ENCODE assay signal across 1 cellular context in the genomic region with DNA sequence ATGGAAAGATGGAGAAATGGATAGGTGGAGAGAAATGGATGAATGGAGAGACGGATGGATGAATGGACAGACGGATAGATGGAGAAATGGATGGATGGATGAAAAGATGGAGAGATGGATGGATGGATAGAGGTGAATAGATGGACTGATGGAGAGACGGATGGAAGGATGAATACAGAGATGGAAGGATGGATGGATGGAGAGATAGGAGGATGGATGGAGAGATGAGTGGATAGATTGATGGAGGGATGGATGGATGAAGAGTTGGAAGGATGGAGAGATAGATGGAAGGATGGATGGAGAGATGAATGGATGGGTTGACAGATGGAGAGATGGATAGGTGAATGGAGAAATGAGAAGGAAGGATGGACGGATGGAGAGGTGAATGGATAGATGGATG.
TF ChIP-seq lines count a peak whose summit lies in the region.

No MANE protein-coding gene starts in this region.

TF ChIP-seq in HepG2, 621 proteins besides CTCF, POLR2A, EP300 and RAD21 (continued from another document):
- TF ChIP-seq, protein P1, sequence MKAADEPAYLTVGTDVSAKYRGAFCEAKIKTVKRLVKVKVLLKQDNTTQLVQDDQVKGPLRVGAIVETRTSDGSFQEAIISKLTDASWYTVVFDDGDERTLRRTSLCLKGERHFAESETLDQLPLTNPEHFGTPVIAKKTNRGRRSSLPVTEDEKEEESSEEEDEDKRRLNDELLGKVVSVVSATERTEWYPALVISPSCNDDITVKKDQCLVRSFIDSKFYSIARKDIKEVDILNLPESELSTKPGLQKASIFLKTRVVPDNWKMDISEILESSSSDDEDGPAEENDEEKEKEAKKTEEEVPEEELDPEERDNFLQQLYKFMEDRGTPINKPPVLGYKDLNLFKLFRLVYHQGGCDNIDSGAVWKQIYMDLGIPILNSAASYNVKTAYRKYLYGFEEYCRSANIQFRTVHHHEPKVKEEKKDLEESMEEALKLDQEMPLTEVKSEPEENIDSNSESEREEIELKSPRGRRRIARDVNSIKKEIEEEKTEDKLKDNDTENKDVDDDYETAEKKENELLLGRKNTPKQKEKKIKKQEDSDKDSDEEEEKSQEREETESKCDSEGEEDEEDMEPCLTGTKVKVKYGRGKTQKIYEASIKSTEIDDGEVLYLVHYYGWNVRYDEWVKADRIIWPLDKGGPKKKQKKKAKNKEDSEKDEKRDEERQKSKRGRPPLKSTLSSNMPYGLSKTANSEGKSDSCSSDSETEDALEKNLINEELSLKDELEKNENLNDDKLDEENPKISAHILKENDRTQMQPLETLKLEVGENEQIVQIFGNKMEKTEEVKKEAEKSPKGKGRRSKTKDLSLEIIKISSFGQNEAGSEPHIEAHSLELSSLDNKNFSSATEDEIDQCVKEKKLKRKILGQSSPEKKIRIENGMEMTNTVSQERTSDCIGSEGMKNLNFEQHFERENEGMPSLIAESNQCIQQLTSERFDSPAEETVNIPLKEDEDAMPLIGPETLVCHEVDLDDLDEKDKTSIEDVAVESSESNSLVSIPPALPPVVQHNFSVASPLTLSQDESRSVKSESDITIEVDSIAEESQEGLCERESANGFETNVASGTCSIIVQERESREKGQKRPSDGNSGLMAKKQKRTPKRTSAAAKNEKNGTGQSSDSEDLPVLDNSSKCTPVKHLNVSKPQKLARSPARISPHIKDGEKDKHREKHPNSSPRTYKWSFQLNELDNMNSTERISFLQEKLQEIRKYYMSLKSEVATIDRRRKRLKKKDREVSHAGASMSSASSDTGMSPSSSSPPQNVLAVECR (CRISPR knock-in tag; IDR thresholded peaks at IDR 0.05; ENCODE audit: borderline replicate concordance), result no peak
- TF ChIP-seq REXO4 (CRISPR knock-in tag; IDR thresholded peaks at IDR 0.05; ENCODE audit: borderline replicate concordance), result no peak
- TF ChIP-seq NFRKB (IDR thresholded peaks at IDR 0.05), result peak; percentile 32; the same call in 1 of the 2 replicates
- no peak for TF ChIP-seq ZNF225 (CRISPR knock-in tag; IDR thresholded peaks at IDR 0.05)
- TF ChIP-seq SATB2 (CRISPR knock-in tag; IDR thresholded peaks at IDR 0.05), result no peak
- TF ChIP-seq GABPA (IDR thresholded peaks at IDR 0.05; ENCODE audit: low read depth, low read length), result no peak
- no peak for TF ChIP-seq GABPA (CRISPR knock-in tag; IDR thresholded peaks at IDR 0.05; ENCODE audit: low read depth)
- TF ChIP-seq, protein P2, sequence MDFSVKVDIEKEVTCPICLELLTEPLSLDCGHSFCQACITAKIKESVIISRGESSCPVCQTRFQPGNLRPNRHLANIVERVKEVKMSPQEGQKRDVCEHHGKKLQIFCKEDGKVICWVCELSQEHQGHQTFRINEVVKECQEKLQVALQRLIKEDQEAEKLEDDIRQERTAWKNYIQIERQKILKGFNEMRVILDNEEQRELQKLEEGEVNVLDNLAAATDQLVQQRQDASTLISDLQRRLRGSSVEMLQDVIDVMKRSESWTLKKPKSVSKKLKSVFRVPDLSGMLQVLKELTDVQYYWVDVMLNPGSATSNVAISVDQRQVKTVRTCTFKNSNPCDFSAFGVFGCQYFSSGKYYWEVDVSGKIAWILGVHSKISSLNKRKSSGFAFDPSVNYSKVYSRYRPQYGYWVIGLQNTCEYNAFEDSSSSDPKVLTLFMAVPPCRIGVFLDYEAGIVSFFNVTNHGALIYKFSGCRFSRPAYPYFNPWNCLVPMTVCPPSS (IDR thresholded peaks at IDR 0.05), result 0 out of 2 replicates have a peak, but pooled peaks have one; percentile 63
- TF ChIP-seq, protein P3, sequence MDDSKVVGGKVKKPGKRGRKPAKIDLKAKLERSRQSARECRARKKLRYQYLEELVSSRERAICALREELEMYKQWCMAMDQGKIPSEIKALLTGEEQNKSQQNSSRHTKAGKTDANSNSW (CRISPR knock-in tag; IDR thresholded peaks at IDR 0.05; ENCODE audit: borderline replicate concordance), result no peak
- TF ChIP-seq EEA1 (CRISPR knock-in tag; IDR thresholded peaks at IDR 0.05; ENCODE audit: borderline replicate concordance), result no peak
- TF ChIP-seq, protein P4, sequence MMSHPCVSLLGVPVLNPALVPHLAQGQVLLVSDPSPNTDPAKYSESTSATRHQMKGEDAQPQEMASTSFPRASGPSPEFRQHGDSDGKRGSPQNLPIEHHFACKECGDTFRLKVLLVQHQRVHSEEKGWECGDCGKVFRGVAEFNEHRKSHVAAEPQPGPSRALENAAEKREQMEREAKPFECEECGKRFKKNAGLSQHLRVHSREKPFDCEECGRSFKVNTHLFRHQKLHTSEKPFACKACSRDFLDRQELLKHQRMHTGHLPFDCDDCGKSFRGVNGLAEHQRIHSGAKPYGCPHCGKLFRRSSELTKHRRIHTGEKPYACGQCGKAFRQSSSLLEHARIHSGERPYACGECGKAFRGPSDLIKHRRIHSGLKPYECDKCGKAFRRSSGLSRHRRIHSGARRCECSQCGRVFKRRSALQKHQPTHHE (CRISPR knock-in tag; IDR thresholded peaks at IDR 0.05; ENCODE audit: borderline replicate concordance), result no peak
- TF ChIP-seq, protein P5, sequence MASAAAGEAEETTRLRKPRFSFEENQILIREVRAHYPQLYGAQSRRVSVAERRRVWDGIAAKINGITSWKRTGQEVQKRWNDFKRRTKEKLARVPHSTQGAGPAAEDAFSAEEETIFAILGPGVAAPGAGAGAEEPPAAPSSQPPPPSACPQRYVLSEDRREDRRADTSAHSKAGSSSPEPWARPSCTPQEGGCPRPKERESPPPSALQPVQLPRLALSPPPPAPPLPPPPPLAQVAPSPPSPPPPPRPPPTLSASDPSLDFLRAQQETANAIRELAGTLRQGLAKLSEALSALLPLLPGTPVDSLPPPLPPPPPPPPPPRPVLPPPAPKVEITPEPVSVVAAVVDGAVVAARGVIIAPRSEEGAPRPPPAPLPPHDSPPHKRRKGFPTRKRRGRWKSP (CRISPR knock-in tag; IDR thresholded peaks at IDR 0.05), result no peak
- no peak for TF ChIP-seq NAIF1 (CRISPR knock-in tag; IDR thresholded peaks at IDR 0.05; ENCODE audit: borderline replicate concordance)
- TF ChIP-seq, protein P6, sequence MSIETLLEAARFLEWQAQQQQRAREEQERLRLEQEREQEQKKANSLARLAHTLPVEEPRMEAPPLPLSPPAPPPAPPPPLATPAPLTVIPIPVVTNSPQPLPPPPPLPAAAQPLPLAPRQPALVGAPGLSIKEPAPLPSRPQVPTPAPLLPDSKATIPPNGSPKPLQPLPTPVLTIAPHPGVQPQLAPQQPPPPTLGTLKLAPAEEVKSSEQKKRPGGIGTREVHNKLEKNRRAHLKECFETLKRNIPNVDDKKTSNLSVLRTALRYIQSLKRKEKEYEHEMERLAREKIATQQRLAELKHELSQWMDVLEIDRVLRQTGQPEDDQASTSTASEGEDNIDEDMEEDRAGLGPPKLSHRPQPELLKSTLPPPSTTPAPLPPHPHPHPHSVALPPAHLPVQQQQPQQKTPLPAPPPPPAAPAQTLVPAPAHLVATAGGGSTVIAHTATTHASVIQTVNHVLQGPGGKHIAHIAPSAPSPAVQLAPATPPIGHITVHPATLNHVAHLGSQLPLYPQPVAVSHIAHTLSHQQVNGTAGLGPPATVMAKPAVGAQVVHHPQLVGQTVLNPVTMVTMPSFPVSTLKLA (IDR thresholded peaks at IDR 0.05), result 0 out of 2 replicates have a peak, but pooled peaks have one; percentile 6
- TF ChIP-seq RFX3 (CRISPR knock-in tag; IDR thresholded peaks at IDR 0.05), result no peak
- TF ChIP-seq, protein P7, sequence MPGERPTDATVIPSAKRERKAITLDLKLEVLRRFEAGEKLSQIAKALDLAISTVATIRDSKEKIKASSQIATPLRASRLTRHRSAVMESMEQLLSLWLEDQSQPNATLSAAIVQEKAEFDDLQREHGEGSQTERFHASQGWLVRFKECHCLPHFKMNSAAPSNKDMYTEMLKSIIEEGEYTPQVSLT (CRISPR knock-in tag; IDR thresholded peaks at IDR 0.05; ENCODE audit: borderline replicate concordance, low read depth), result no peak
- no peak for TF ChIP-seq BRD4 (CRISPR knock-in tag; IDR thresholded peaks at IDR 0.05)
- 0 out of 2 replicates have a peak, but pooled peaks have one; percentile 30 for TF ChIP-seq NBN (conservative IDR thresholded peaks at IDR 0.05)
- TF ChIP-seq, protein P8, sequence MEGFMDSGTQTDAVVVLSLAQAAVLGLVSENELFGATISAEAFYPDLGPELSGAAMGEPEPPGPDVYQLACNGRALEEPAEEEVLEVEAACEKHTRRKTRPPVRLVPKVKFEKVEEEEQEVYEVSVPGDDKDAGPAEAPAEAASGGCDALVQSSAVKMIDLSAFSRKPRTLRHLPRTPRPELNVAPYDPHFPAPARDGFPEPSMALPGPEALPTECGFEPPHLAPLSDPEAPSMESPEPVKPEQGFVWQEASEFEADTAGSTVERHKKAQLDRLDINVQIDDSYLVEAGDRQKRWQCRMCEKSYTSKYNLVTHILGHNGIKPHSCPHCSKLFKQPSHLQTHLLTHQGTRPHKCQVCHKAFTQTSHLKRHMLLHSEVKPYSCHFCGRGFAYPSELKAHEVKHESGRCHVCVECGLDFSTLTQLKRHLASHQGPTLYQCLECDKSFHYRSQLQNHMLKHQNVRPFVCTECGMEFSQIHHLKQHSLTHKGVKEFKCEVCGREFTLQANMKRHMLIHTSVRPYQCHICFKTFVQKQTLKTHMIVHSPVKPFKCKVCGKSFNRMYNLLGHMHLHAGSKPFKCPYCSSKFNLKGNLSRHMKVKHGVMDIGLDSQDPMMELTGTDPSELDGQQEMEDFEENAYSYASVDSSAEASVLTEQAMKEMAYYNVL (CRISPR knock-in tag; IDR thresholded peaks at IDR 0.05; ENCODE audit: borderline replicate concordance), result peak; percentile 73; the same call in 1 of the 2 replicates
- TF ChIP-seq SP5 (CRISPR knock-in tag; IDR thresholded peaks at IDR 0.05; ENCODE audit: borderline replicate concordance, low read depth), result no peak
